ENCODE assay signal across 8 cellular contexts in the genomic region with DNA sequence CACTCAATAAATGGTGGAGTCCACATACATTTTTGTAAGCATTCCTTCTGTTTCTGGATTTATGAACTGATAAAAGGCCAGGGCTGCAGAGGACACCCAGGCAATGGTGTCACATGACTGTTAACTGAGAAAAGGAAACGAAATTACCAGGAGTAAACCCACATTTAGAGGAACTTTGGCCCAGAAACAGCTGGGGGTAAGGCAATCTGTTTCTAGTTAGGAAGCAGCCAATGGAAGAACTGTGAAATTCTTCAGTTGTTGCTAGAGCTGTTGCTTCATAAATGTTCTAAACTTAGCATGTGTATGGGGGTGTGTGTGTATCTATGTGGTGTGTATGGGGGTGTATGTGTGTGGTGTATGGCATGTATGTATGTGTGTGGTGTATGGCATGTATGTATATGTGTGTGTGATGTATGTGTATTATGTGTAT. TPM values are rescaled to one million over a fixed set of nuclear protein-coding genes. Genes with fewer than 3 reads are reported as not detected.
DNase-seq lines count a peak whose midpoint lies in the region; ATAC-seq, FAIRE-seq and TF ChIP-seq lines count a peak whose summit lies in the region.

No MANE protein-coding gene starts in this region.

- H3K36me3 ChIP-seq in spleen = no peaks in the 10 kb centered on the region

- H3K4me1 ChIP-seq in spleen = peaks cover 70 to 83% (median 79%) of the 10 kb centered on the region in 6 donors

- no peak overlapping the region for H3K4me3 ChIP-seq in fibroblast of villous mesenchyme (ENCODE audit: low read depth, low read length)
- H3K4me3 ChIP-seq in spleen = peak overlapping the region in 1 of 8 donors; percentile 43

- H3K9me3 ChIP-seq in spleen = no peaks in the 10 kb centered on the region

- FAIRE-seq in GM18507 (lab: Jason Lieb, UNC) (peak; percentile 80), RCC 7860 (lab: Jason Lieb, UNC) (no peak)

- TF ChIP-seq POLR2A in spleen (IDR thresholded peaks at IDR 0.05) = no peak

- peak; percentile 75 for ATAC-seq in SK-N-SH treated with all-trans-retinoic acid at 6 μM for 48 hours

- TF ChIP-seq CTCF in fibroblast of villous mesenchyme (IDR thresholded peaks at IDR 0.05; ENCODE audit: insufficient read depth, low read depth, low read length) (no peak), spleen (IDR thresholded peaks at IDR 0.05 in 8 of 11, conservative IDR thresholded peaks at IDR 0.05 in 3 of 11) (no peak)

- peak overlapping the region; percentile 82 to 100 (median 99) for H3K27ac ChIP-seq in spleen

- no peaks in the 10 kb centered on the region for H3K27me3 ChIP-seq in spleen (replicated peaks in 1 of 7)

- WGBS in spleen, 5 donors = 0 to 26% (median 13%) methylated on average over 1 of the region's 1 CpG

- DNase-seq in GM18507 (ENCODE audit: extremely low spot score, insufficient read length, low read depth) = no peak
- DNase-seq in fibroblast of villous mesenchyme (ENCODE audit: low read depth) = peak; percentile 93
- DNase-seq in spleen = no peak
- no peak for DNase-seq in NCI-H82 treated with DMSO at 0.1 percent for 48 hours (lab: John Stamatoyannopoulos, UW; ENCODE audit: unreplicated experiment)
- DNase-seq in NCI-H524 (lab: John Stamatoyannopoulos, UW) = no peak
- no peak for DNase-seq in NCI-H2171 (lab: John Stamatoyannopoulos, UW)
- no peak for DNase-seq in RCC 7860 (ENCODE audit: low spot score)

- intact Hi-C loops in spleen (cut with DNase I; ENCODE audit: low total_unique reads) = no loop called here

TF ChIP-seq in SK-N-SH treated with all-trans-retinoic acid at 6 μM for 48 hours, 23 proteins besides CTCF, POLR2A, EP300 and RAD21:
- TF ChIP-seq OSR1 (CRISPR knock-in tag; IDR thresholded peaks at IDR 0.05) = no peak
- no peak for TF ChIP-seq ESRRG (CRISPR knock-in tag; IDR thresholded peaks at IDR 0.05)
- no peak for TF ChIP-seq ARNTL (CRISPR knock-in tag; IDR thresholded peaks at IDR 0.05; ENCODE audit: borderline replicate concordance, low read depth)
- no peak for TF ChIP-seq ZNF8 (CRISPR knock-in tag; IDR thresholded peaks at IDR 0.05)

RNA-seq across cellular contexts. Expression of gene PDCD4, which starts 11.8 kb away (rescaled TPM):
- total RNA-seq in fibroblast of villous mesenchyme (18.4 and 35.8 TPM in 2 replicates), spleen (100 to 1,000 TPM; 128 to 201 (median 146) TPM)
- polyA plus RNA-seq in spleen = 100 to 1,000 TPM; 121 to 204 (median 176) TPM

RNA-seq across cellular contexts. Expression of gene BBIP1, which starts 59.0 kb away (rescaled TPM):
- total RNA-seq in fibroblast of villous mesenchyme = 20.6 and 23.3 TPM in 2 replicates
- 10 to 100 TPM; 20.7 to 40.0 (median 34.4) TPM for total RNA-seq in spleen
- polyA plus RNA-seq in spleen = 10 to 100 TPM; 22.3 to 27.5 (median 22.5) TPM

RNA-seq across cellular contexts. Expression of gene SHOC2, which starts 59.4 kb away (rescaled TPM):
- 50.9 and 69.5 TPM in 2 replicates for total RNA-seq in fibroblast of villous mesenchyme
- total RNA-seq in spleen = 10 to 100 TPM; 60.6 to 80.4 (median 72.2) TPM
- polyA plus RNA-seq in spleen = 10 to 100 TPM; 17.6 to 24.5 (median 20.5) TPM
